Comparison of ENCODE assay signal across 20 cellular contexts in the genomic region with DNA sequence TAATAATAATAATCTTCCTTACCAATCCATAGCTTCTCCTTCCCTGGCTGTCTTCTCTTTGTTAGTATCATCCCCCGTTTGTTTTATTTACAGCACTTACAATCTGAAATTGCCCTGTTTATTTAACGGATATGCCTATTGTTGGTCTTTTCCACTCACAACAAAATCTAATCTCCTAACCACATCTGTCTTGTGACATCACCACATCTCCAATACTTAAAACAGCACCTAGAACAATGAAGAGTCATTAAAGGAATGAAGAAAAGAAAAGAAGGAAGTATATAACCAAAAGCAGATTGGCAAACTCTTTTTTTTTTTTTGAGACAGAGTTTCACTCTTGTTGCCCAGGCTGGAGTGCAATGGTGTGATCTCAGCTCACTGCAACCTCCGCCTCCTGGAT. TPM values are rescaled to one million over a fixed set of nuclear protein-coding genes. Genes with fewer than 3 reads are reported as not detected.
A peak's percentile ranks its signal among the peaks of the same experiment; 100 is the strongest.
DNase-seq lines count a peak whose midpoint lies in the region; ATAC-seq, FAIRE-seq and TF ChIP-seq lines count a peak whose summit lies in the region.
"Had no signal": no experiment of that assay in that cellular context is flagged by ENCODE, and none has a peak within 500 bp of the region (broad histone marks: within the 10 kb centered on the region; RNA-seq: fewer than 3 reads in every experiment).

No MANE protein-coding gene starts in this region.

- DNase-seq in AG10803 (ENCODE audit: low read depth) (peak; percentile 14), M059J (ENCODE audit: low read depth) (peak; percentile 31), SIG-M5 (lab: John Stamatoyannopoulos, UW) (peak; percentile 15), adrenal gland (no peak), HepG2 (ENCODE audit: low spot score) (no peak), left ventricle myocardium superior (no peak)
- DNase-seq in central memory CD4-positive, alpha-beta T cell = peak; percentile 32
- DNase-seq in effector CD4-positive, alpha-beta T cell = no peak
- DNase-seq: DMS79, GF-D8, H7, Kasumi-1, NCI-H1048, NCI-H1694 treated with DMSO at 0.1 percent for 48 hours, NCI-H2171, NCI-H774, RPMI8226 had no signal

- H3K4me3 ChIP-seq in AG10803 (ENCODE audit: low read length) = no peak overlapping the region
- no peak overlapping the region for H3K4me3 ChIP-seq in adrenal gland
- H3K4me3 ChIP-seq in HepG2 (replicated peaks in 1 of 3; ENCODE audit: insufficient read depth in 1 of 3, low read depth in 2 of 3, low read length in 3 of 3) = no peak overlapping the region
- H3K4me3 ChIP-seq: SJSA1 had no signal

- no peak overlapping the region for H3K9ac ChIP-seq in HepG2 (ENCODE audit: insufficient read depth, low read depth, low read length)

- intact Hi-C loops in adrenal gland (cut with DNase I) = no loop called here
- intact Hi-C loops in HepG2 (cut with micrococcal nuclease; ENCODE audit: unreplicated experiment) = no loop called here
- intact Hi-C loops in left ventricle myocardium superior (cut with micrococcal nuclease) = no loop called here

- peaks cover 11 to 17% of the 10 kb centered on the region in 2 donors for H3K4me1 ChIP-seq in adrenal gland (replicated peaks in 1 of 2)
- H3K4me1 ChIP-seq in HepG2 (ENCODE audit: insufficient read depth, low read length) = no peaks in the 10 kb centered on the region

- H3K27ac ChIP-seq in adrenal gland (no peak overlapping the region), HepG2 (ENCODE audit: extremely low read length, insufficient read depth, low read length) (no peak overlapping the region)
- H3K27ac ChIP-seq: C4-2B, SJSA1 had no signal

- no TSS peak for BruUV-seq in HepG2 (replicated peaks; lab: Mats Ljungman, UMichigan)

- H3K27me3 ChIP-seq in adrenal gland (no peaks in the 10 kb centered on the region), HepG2 (ENCODE audit: control insufficient read depth in 1 of 2, insufficient read depth in 2 of 2, low read length in 2 of 2) (no peaks in the 10 kb centered on the region)
- H3K27me3 ChIP-seq: SJSA1 had no signal

- no peak overlapping the region for H3K4me2 ChIP-seq in HepG2 (ENCODE audit: low read depth, low read length)

- POLR2A ChIA-PET in HepG2 (lab: Yijun Ruan, JAX) = no interaction called here

- CTCF ChIA-PET in HepG2 (lab: Yijun Ruan, JAX; ENCODE audit: low intra/inter-chr PET ratio, low total read pairs) = no interaction called here

- H3K36me3 ChIP-seq in adrenal gland (replicated peaks in 1 of 2) = no peaks in the 10 kb centered on the region
- no peaks in the 10 kb centered on the region for H3K36me3 ChIP-seq in HepG2 (replicated peaks in 1 of 2; ENCODE audit: control insufficient read depth in 1 of 2, insufficient read depth in 2 of 2, low read length in 2 of 2)
- H3K36me3 ChIP-seq: SJSA1 had no signal

- in situ Hi-C loops in HepG2 (cut with HindIII; ENCODE audit: extremely low pct_ligation_motif_present, low pct_unique_long_range_greater_than_20kb) = no loop called here

- FAIRE-seq in HepG2 (lab: Jason Lieb, UNC) = no peak
- FAIRE-seq: A204.1 had no signal

- TF ChIP-seq EP300 in HepG2 (IDR thresholded peaks at IDR 0.05; ENCODE audit: low read depth in 2 of 2, low read length in 2 of 2) (no peak), HepG2 (CRISPR knock-in tag; IDR thresholded peaks at IDR 0.05; ENCODE audit: borderline replicate concordance) (no peak)

- H4K20me1 ChIP-seq in HepG2 (ENCODE audit: insufficient read depth, low read length) = no peaks in the 10 kb centered on the region

- no peak for TF ChIP-seq RAD21 in HepG2 (CRISPR knock-in tag; IDR thresholded peaks at IDR 0.05)

- ATAC-seq in HepG2 (no peak), left ventricle myocardium superior (no peak)

- H3K9me3 ChIP-seq in adrenal gland (replicated peaks in 1 of 3) (no peaks in the 10 kb centered on the region), HepG2 (ENCODE audit: low read length) (no peaks in the 10 kb centered on the region)
- H3K9me3 ChIP-seq: SJSA1 had no signal

- TF ChIP-seq CTCF in AG10803 (conservative IDR thresholded peaks at IDR 0.05; ENCODE audit: low read length) (no peak), adrenal gland (IDR thresholded peaks at IDR 0.05) (no peak), HepG2 (CRISPR knock-in tag; IDR thresholded peaks at IDR 0.05) (no peak)

- H3K79me2 ChIP-seq in HepG2 (ENCODE audit: insufficient read depth, low read length) = no peaks in the 10 kb centered on the region

- no peak for TF ChIP-seq POLR2A in adrenal gland (IDR thresholded peaks at IDR 0.05)
- TF ChIP-seq POLR2A in HepG2 (IDR thresholded peaks at IDR 0.05; ENCODE audit: insufficient read depth in 1 of 2, low read depth in 2 of 2, low read length in 2 of 2) = no peak

- H2AFZ ChIP-seq in HepG2 (ENCODE audit: low read length) = no peak overlapping the region

- 69 to 83% (median 78%) methylated on average over 3 of the region's 3 CpGs for WGBS in adrenal gland, 4 donors
- WGBS in HepG2 (ENCODE audit: low lambda C conversion rate) = 69% methylated on average over 3 of the region's 3 CpGs

TF ChIP-seq in HepG2, 621 proteins besides CTCF, POLR2A, EP300 and RAD21:
- no peak for TF ChIP-seq CREB3 (CRISPR knock-in tag; IDR thresholded peaks at IDR 0.05)
- TF ChIP-seq REL (CRISPR knock-in tag; conservative IDR thresholded peaks at IDR 0.05) = no peak
- TF ChIP-seq ZNF451 (CRISPR knock-in tag; IDR thresholded peaks at IDR 0.05) = no peak

RNA-seq across cellular contexts. Expression of gene JADE1, which starts 38.7 kb away (rescaled TPM):
- total RNA-seq in M059J (2014; rRNA removed; shearing (Covaris generic)) = 9.1 and 10.6 TPM in 2 replicates
- total RNA-seq in adrenal gland (10 to 100 TPM; 25.9 to 66.7 (median 40.2) TPM), HepG2 (2016; rRNA removed; fragmentation: Illumina TruSeq; extraction: Trizol) (19.3 and 23.4 TPM in 2 replicates), left ventricle myocardium superior (24.4 TPM)
- polyA plus RNA-seq in adrenal gland (10 to 100 TPM; 18.4 to 31.1 (median 30.8) TPM), HepG2 (2011; rRNA removed) (4.9 and 5.4 TPM in 2 replicates)
- total RNA-seq in HepG2 (2016; cell fraction: cytosol; rRNA removed; fragmentation: Illumina TruSeq; extraction: Trizol; ENCODE audit: low read depth) = 6.6 and 7.7 TPM in 2 replicates
- total RNA-seq in HepG2 (2016; cell fraction: insoluble cytoplasmic fraction; rRNA removed; fragmentation: Illumina TruSeq; extraction: Trizol) = 18.1 and 21.4 TPM in 2 replicates
- total RNA-seq in HepG2 (2016; cell fraction: membrane; rRNA removed; fragmentation: Illumina TruSeq; extraction: Trizol) = 10.8 and 10.9 TPM in 2 replicates
- total RNA-seq in HepG2 (2016; cell fraction: nucleus; rRNA removed; fragmentation: Illumina TruSeq; extraction: Trizol) = 20.7 and 21.9 TPM in 2 replicates
- 4.4 and 4.5 TPM in 2 replicates for polyA plus RNA-seq in HepG2 (2011; cell fraction: cytosol; rRNA removed)
- 9.5 and 9.6 TPM in 2 replicates for polyA plus RNA-seq in HepG2 (2011; cell fraction: nucleus; rRNA removed)
- 10.1 and 12.2 TPM in 2 replicates for polyA plus RNA-seq in HepG2 (2012)
- polyA plus RNA-seq in HepG2 (2016; cell fraction: cytosol; fragmentation: Illumina TruSeq; extraction: Trizol; ENCODE audit: low read depth) = 1.0 and 1.1 TPM in 2 replicates
- 17.4 and 18.4 TPM in 2 replicates for polyA plus RNA-seq in HepG2 (2016; cell fraction: insoluble cytoplasmic fraction; fragmentation: Illumina TruSeq; extraction: Trizol; ENCODE audit: low read depth)
- 4.8 and 4.9 TPM in 2 replicates for polyA plus RNA-seq in HepG2 (2016; cell fraction: membrane; fragmentation: Illumina TruSeq; extraction: Trizol; ENCODE audit: low read depth)
- polyA plus RNA-seq in HepG2 (2016; cell fraction: nucleus; fragmentation: Illumina TruSeq; extraction: Trizol; ENCODE audit: insufficient read depth, low read depth) = 25.1 and 26.7 TPM in 2 replicates
- 18.0 and 27.0 TPM in 2 replicates for polyA minus RNA-seq in HepG2 (2011; rRNA and poly(A)+ RNA removed; ENCODE audit: low replicate concordance)
- 7.4 and 7.7 TPM in 2 replicates for polyA minus RNA-seq in HepG2 (2011; cell fraction: cytosol; rRNA and poly(A)+ RNA removed)
- 18.4 and 20.6 TPM in 2 replicates for polyA minus RNA-seq in HepG2 (2011; cell fraction: nucleus; rRNA and poly(A)+ RNA removed)

Comparison
In these comparisons a context has a peak if more than half of its experiments do, and no peak if none do; other contexts are left out.
1. DNase-seq: peak in AG10803 (single experiment), M059J (single experiment), SIG-M5 (single experiment) and central memory CD4-positive, alpha-beta T cell (single experiment); none in adrenal gland (0 of 7), HepG2 (single experiment), effector CD4-positive, alpha-beta T cell (single experiment) and left ventricle myocardium superior (single experiment).